In genomic region chr20:4026093-4026601, GRCh38 we compare ENCODE assay signal across 8 cellular contexts. TPM values are rescaled to one million over a fixed set of nuclear protein-coding genes. Genes with fewer than 3 reads are reported as not detected.
DNase-seq lines count a peak whose midpoint lies in the region; FAIRE-seq and TF ChIP-seq lines count a peak whose summit lies in the region.

No MANE protein-coding gene starts in this region.

- H3K27me3 ChIP-seq in H7 (ENCODE audit: control insufficient read depth, insufficient read depth, low read length) = no peaks in the 10 kb centered on the region
- H3K27me3 ChIP-seq in SJCRH30 = no peaks in the 10 kb centered on the region
- H3K27me3 ChIP-seq in sigmoid colon = no peaks in the 10 kb centered on the region
- H3K27me3 ChIP-seq in Karpas-422 (ENCODE audit: low read length) = no peaks in the 10 kb centered on the region
- no peaks in the 10 kb centered on the region for H3K27me3 ChIP-seq in ovary

- TF ChIP-seq POLR2A in sigmoid colon (IDR thresholded peaks at IDR 0.05) = no peak
- no peak for TF ChIP-seq POLR2A in GM12891 (IDR thresholded peaks at IDR 0.05; ENCODE audit: low read depth, low read length)
- no peak for TF ChIP-seq POLR2A in ovary (IDR thresholded peaks at IDR 0.05)

- intact Hi-C loops in sigmoid colon (cut with DNase I) = no loop called here
- intact Hi-C loops in ovary (cut with DNase I) = no loop called here

- H3K4me1 ChIP-seq in SJCRH30 = peaks cover 28% of the 10 kb centered on the region
- H3K4me1 ChIP-seq in sigmoid colon = peaks cover 0 to 12% (median 0%) of the 10 kb centered on the region in 4 donors
- H3K4me1 ChIP-seq in Karpas-422 (ENCODE audit: low read length) = peaks cover 6% of the 10 kb centered on the region
- peaks cover 2% of the 10 kb centered on the region for H3K4me1 ChIP-seq in ovary (ENCODE audit: insufficient read depth)

- H3K36me3 ChIP-seq in H7 (replicated peaks; ENCODE audit: control insufficient read depth, insufficient read depth, low read length) (no peaks in the 10 kb centered on the region), SJCRH30 (no peaks in the 10 kb centered on the region), sigmoid colon (no peaks in the 10 kb centered on the region), Karpas-422 (ENCODE audit: insufficient read depth, low read length) (no peaks in the 10 kb centered on the region), ovary (no peaks in the 10 kb centered on the region)

- H3K27ac ChIP-seq in SJCRH30 (peak overlapping the region; percentile 64), sigmoid colon (no peak overlapping the region), Karpas-422 (ENCODE audit: low read length) (no peak overlapping the region), ovary (no peak overlapping the region)

- H3K4me2 ChIP-seq in Karpas-422 (ENCODE audit: low read depth, low read length, poor library complexity, severe bottlenecking) = no peak overlapping the region

- DNase-seq in H7 = peak; percentile 64
- peak; percentile 88 to 94 for DNase-seq in SJCRH30
- DNase-seq in foreskin melanocyte = peak; percentile 75
- peak; percentile 73 for DNase-seq in sigmoid colon
- DNase-seq in Karpas-422 = no peak
- no peak for DNase-seq in GM12891 (ENCODE audit: insufficient read length, low spot score)
- DNase-seq in activated CD4-positive, alpha-beta T cell treated with anti-CD3 and anti-CD28 coated beads for 4 hours = no peak
- DNase-seq in ovary = no peak

- H4K20me1 ChIP-seq in Karpas-422 (ENCODE audit: insufficient read depth, low read depth, low read length) = no peaks in the 10 kb centered on the region

- H3K9me3 ChIP-seq in SJCRH30 (replicated peaks) (no peaks in the 10 kb centered on the region), sigmoid colon (peaks cover 0 to 3% (median 0%) of the 10 kb centered on the region in 4 donors), Karpas-422 (ENCODE audit: low read length) (no peaks in the 10 kb centered on the region), ovary (no peaks in the 10 kb centered on the region)

- H3K4me3 ChIP-seq in H7 (ENCODE audit: insufficient read depth, low read depth, low read length) (no peak overlapping the region), SJCRH30 (no peak overlapping the region), sigmoid colon (no peak overlapping the region), Karpas-422 (ENCODE audit: low read length) (no peak overlapping the region), ovary (no peak overlapping the region)

- H3K9me2 ChIP-seq in Karpas-422 (replicated peaks; ENCODE audit: insufficient read depth, low read length) = no peaks in the 10 kb centered on the region

- H3K9ac ChIP-seq in Karpas-422 (ENCODE audit: low read length) = no peak overlapping the region

- TF ChIP-seq EP300 in sigmoid colon (IDR thresholded peaks at IDR 0.05) = no peak
- no peak for TF ChIP-seq EP300 in ovary (IDR thresholded peaks at IDR 0.05)

- 69 to 72% methylated on average over 4 of the region's 4 CpGs for WGBS in sigmoid colon, 2 donors
- WGBS in ovary, 3 donors = 26 to 32% (median 31%) methylated on average over 4 of the region's 4 CpGs

- H2AFZ ChIP-seq in Karpas-422 (ENCODE audit: low read length) = no peak overlapping the region

- TF ChIP-seq CTCF in sigmoid colon (IDR thresholded peaks at IDR 0.05) (peak in 1 of 4 experiments; percentile 14), ovary (IDR thresholded peaks at IDR 0.05) (no peak)

- no peak for FAIRE-seq in GM12891 (lab: Jason Lieb, UNC)

- H3K79me2 ChIP-seq in Karpas-422 (ENCODE audit: low read length) = no peaks in the 10 kb centered on the region

TF ChIP-seq in GM12891, 5 proteins besides CTCF, POLR2A, EP300 and RAD21:
- TF ChIP-seq TAF1 (IDR thresholded peaks at IDR 0.05; ENCODE audit: low read depth, low read length) (no peak), SPI1 (IDR thresholded peaks at IDR 0.05; ENCODE audit: low read depth, low read length) (no peak), PAX5 (IDR thresholded peaks at IDR 0.05; ENCODE audit: insufficient read depth, low read length, severe bottlenecking) (no peak), POLR2AphosphoS5 (IDR thresholded peaks at IDR 0.05; ENCODE audit: low read depth, low read length) (no peak), POU2F2 (IDR thresholded peaks at IDR 0.05; ENCODE audit: low read depth, low read length) (no peak)

RNA-seq across cellular contexts. Expression of gene RNF24, which starts 10.8 kb away (rescaled TPM):
- total RNA-seq in H7 (2014; rRNA removed; shearing (Covaris generic)) = 11.5 and 14.2 TPM in 2 replicates
- 7.4 and 7.5 TPM in 2 replicates for total RNA-seq in SJCRH30 (2014; rRNA removed; shearing (Covaris generic))
- 10 to 100 TPM in 2 of 4 donors, 1 to 10 TPM in 2; 5.6 to 11.0 (median 9.9) TPM for total RNA-seq in sigmoid colon
- polyA plus RNA-seq in sigmoid colon = 1 to 10 TPM in 2 of 3 donors, under 1 TPM in 1; 0.60 to 4.6 (median 1.4) TPM
- 5.9 and 7.7 TPM in 2 replicates for total RNA-seq in Karpas-422 (2014; rRNA removed; shearing (Covaris generic); ENCODE audit: low replicate concordance)
- 3.4 TPM for polyA plus RNA-seq in GM12891 (2012; ENCODE audit: low read depth, missing spikeins)
- total RNA-seq in ovary = 10 to 100 TPM in 6 of 7 donors, 1 to 10 TPM in 1; 7.6 to 30.5 (median 17.1) TPM
- polyA plus RNA-seq in ovary = 10 to 100 TPM in 1 of 2 donors, 1 to 10 TPM in 1; 3.9 to 14.0 TPM

Comparison
In these comparisons a context has a peak if more than half of its experiments do, and no peak if none do; other contexts are left out.
1. DNase-seq: peak in H7 (single experiment), SJCRH30 (2 of 2), foreskin melanocyte (single experiment) and sigmoid colon (single experiment); none in Karpas-422 (single experiment), GM12891 (single experiment), activated CD4-positive, alpha-beta T cell treated with anti-CD3 and anti-CD28 coated beads for 4 hours (0 of 2) and ovary (0 of 5).